8 cellular contexts compared by ENCODE assay signal in genomic region chr6:108492131-108492766, GRCh38.
DNase-seq lines count a peak whose midpoint lies in the region; ATAC-seq and TF ChIP-seq lines count a peak whose summit lies in the region.

No MANE protein-coding gene starts in this region.

- no peak overlapping the region for H3K27ac Mint-ChIP-seq in progenitor cell of endocrine pancreas

- no peaks in the 10 kb centered on the region for H3K4me1 Mint-ChIP-seq in progenitor cell of endocrine pancreas (ENCODE audit: low read depth)

- H3K9me3 Mint-ChIP-seq in progenitor cell of endocrine pancreas (ENCODE audit: low read depth), result no peaks in the 10 kb centered on the region

- no peaks in the 10 kb centered on the region for H3K36me3 ChIP-seq in esophagus squamous epithelium

- peaks cover 0 to 7% (median 0%) of the 10 kb centered on the region in 3 donors for H3K4me1 ChIP-seq in esophagus squamous epithelium

- no peaks in the 10 kb centered on the region for H3K36me3 Mint-ChIP-seq in progenitor cell of endocrine pancreas (ENCODE audit: insufficient read depth)

- H3K9me3 ChIP-seq in esophagus squamous epithelium, result no peaks in the 10 kb centered on the region

- H3K4me3 Mint-ChIP-seq in progenitor cell of endocrine pancreas (ENCODE audit: low read depth), result no peak overlapping the region

- DNase-seq in DMS 273 (lab: John Stamatoyannopoulos, UW; ENCODE audit: unreplicated experiment), result peak; percentile 71
- DNase-seq in HPDE6-E6E7 (ENCODE audit: extremely low spot score), result peak; percentile 14
- DNase-seq in RPMI7951 (ENCODE audit: low read depth), result peak; percentile 37
- DNase-seq in esophagus squamous epithelium (lab: John Stamatoyannopoulos, UW), result no peak
- DNase-seq in progenitor cell of endocrine pancreas (ENCODE audit: low spot score, unreplicated experiment), result no peak

- intact Hi-C loops in esophagus squamous epithelium (cut with DNase I), result loop anchor here (2.0 kb wide), 1 partner anchor 379 kb away; no protein-coding TSS in a partner anchor

- H3K4me3 ChIP-seq in esophagus squamous epithelium, result no peak overlapping the region

- TF ChIP-seq CTCF in esophagus squamous epithelium (IDR thresholded peaks at IDR 0.05) (peak in 5 of 6 experiments; percentile 38 to 60 (median 54)), progenitor cell of endocrine pancreas (IDR thresholded peaks at IDR 0.05; ENCODE audit: unreplicated experiment) (peak; percentile 58)

- no peak for TF ChIP-seq POLR2A in esophagus squamous epithelium (IDR thresholded peaks at IDR 0.05)

- H3K27me3 ChIP-seq in esophagus squamous epithelium, result no peaks in the 10 kb centered on the region

- no peak for ATAC-seq in GM21619 (IDR thresholded peaks at IDR 0.05; ENCODE audit: unreplicated experiment)
- ATAC-seq in HG02885 (IDR thresholded peaks at IDR 0.05; ENCODE audit: poor library complexity, unreplicated experiment), result no peak
- ATAC-seq in GM21526 (IDR thresholded peaks at IDR 0.05; ENCODE audit: low FRiP score, unreplicated experiment), result no peak

- no peaks in the 10 kb centered on the region for H3K27me3 Mint-ChIP-seq in progenitor cell of endocrine pancreas

- H3K27ac ChIP-seq in esophagus squamous epithelium, result no peak overlapping the region

Comparison
In these comparisons a context has a peak if more than half of its experiments do, and no peak if none do; other contexts are left out.
1. DNase-seq: peak in DMS 273 (single experiment), HPDE6-E6E7 (single experiment) and RPMI7951 (single experiment); none in esophagus squamous epithelium (single experiment) and progenitor cell of endocrine pancreas (single experiment).